ENCODE assay signal across 11 cellular contexts in the genomic region with DNA sequence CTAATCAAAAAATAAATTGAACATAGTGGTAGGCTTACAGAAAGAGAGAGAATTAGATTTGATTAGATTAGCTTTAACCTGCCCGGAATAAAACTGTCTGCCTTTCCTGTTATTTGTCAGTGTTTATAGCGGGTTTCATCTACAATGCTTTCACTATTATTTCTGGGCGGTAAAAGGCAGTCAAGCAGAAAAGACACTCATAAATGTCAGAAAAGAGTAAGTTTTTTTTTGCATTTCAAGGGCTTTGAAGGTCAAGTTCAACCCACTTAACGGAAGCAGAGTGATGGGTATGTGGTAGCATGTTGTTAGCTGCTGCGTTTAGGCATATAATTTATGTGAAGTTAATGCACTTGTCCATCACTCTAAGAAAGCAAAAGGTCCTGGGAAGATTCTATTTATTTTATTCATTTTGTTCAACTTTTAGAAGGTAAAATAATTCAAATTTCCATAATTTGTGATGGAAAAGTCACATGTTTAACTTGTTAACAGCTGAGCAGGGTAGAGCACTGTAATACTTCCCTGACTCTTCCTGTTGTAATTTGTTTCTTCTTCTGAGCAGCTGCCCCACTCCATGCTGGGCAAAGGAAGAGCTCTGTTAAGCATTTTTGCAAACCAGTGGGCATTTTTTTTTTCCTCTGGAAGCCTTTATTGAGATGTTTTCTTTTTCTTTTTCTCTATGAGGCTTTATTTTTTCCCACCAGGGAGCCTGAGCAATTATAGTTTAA.
DNase-seq lines count a peak whose midpoint lies in the region; ATAC-seq and TF ChIP-seq lines count a peak whose summit lies in the region.
"Had no signal": no experiment of that assay in that cellular context is flagged by ENCODE, and none has a peak within 500 bp of the region (broad histone marks: within the 10 kb centered on the region; RNA-seq: fewer than 3 reads in every experiment).

No MANE protein-coding gene starts in this region.

- no peaks in the 10 kb centered on the region for H3K79me2 ChIP-seq in DOHH2 (ENCODE audit: control insufficient read depth, low read length)

- WGBS in esophagus muscularis mucosa = 77% methylated on average over 5 of the region's 5 CpGs

- peaks cover 3% of the 10 kb centered on the region; the same call in 1 of the 2 replicates for H3F3A ChIP-seq in DOHH2 (ENCODE audit: control insufficient read depth, insufficient read depth)

- TF ChIP-seq CTCF in DOHH2 (IDR thresholded peaks at IDR 0.05; ENCODE audit: low read depth, low read length, poor library complexity, severe bottlenecking) (no peak), esophagus muscularis mucosa (IDR thresholded peaks at IDR 0.05) (no peak)

- H3K27ac Mint-ChIP-seq in T-helper 17 cell = peak overlapping the region; percentile 39

- H3K9me3 ChIP-seq in DOHH2 (ENCODE audit: control insufficient read depth, insufficient read depth, low read length) (no peaks in the 10 kb centered on the region), T-helper 17 cell (ENCODE audit: control insufficient read depth, low read length, poor library complexity, severe bottlenecking) (no peaks in the 10 kb centered on the region), esophagus muscularis mucosa (no peaks in the 10 kb centered on the region)

- peak overlapping the region; percentile 45 for H3K4me3 ChIP-seq in DOHH2 (ENCODE audit: low read length)
- H3K4me3 ChIP-seq in esophagus muscularis mucosa = no peak overlapping the region
- H3K4me3 ChIP-seq: cardiac muscle cell, lung, PC-9 had no signal

- TF ChIP-seq POLR2A in esophagus muscularis mucosa (IDR thresholded peaks at IDR 0.05; ENCODE audit: low read depth) = no peak

- H3K9me2 ChIP-seq in DOHH2 (replicated peaks; ENCODE audit: control insufficient read depth, low read length) = no peaks in the 10 kb centered on the region

- DNase-seq in T-helper 17 cell (no peak), hypothalamus (lab: John Stamatoyannopoulos, UW) (no peak), esophagus muscularis mucosa (ENCODE audit: extremely low spot score) (no peak), SKM-1 (lab: John Stamatoyannopoulos, UW; ENCODE audit: unreplicated experiment) (no peak)
- DNase-seq in stimulated activated CD4-positive, alpha-beta T cell treated with anti-CD3 and anti-CD28 coated beads, Interleukin-12 subunit alpha, Interleukin-12 subunit beta, amount 100 ng/mL, for 4 hours = no peak
- DNase-seq: PC-9 had no signal

- H3K27me3 Mint-ChIP-seq in T-helper 17 cell = peaks cover 23% of the 10 kb centered on the region

- H3K4me1 ChIP-seq in DOHH2 (ENCODE audit: control insufficient read depth, low read length) (peaks cover 48% of the 10 kb centered on the region), esophagus muscularis mucosa (no peaks in the 10 kb centered on the region)

- peak overlapping the region; percentile 56 for H3K4me2 ChIP-seq in DOHH2 (ENCODE audit: low read length)
- H3K4me2 ChIP-seq: PC-9 had no signal

- H3K27me3 ChIP-seq in DOHH2 (ENCODE audit: control insufficient read depth, low read length) (no peaks in the 10 kb centered on the region), esophagus muscularis mucosa (no peaks in the 10 kb centered on the region)
- H3K27me3 ChIP-seq: cardiac muscle cell had no signal

- no peak for TF ChIP-seq EP300 in esophagus muscularis mucosa (IDR thresholded peaks at IDR 0.05)

- peak; percentile 89 for ATAC-seq in GM19351 (IDR thresholded peaks at IDR 0.05; ENCODE audit: unreplicated experiment)
- ATAC-seq in HG03066 (IDR thresholded peaks at IDR 0.05; ENCODE audit: low read depth, unreplicated experiment) = peak; percentile 73
- peak; percentile 62 for ATAC-seq in T-helper 17 cell

- H3K36me3 ChIP-seq in DOHH2 (ENCODE audit: control insufficient read depth, low read length) (no peaks in the 10 kb centered on the region), esophagus muscularis mucosa (no peaks in the 10 kb centered on the region)
- H3K36me3 ChIP-seq: cardiac muscle cell had no signal

- intact Hi-C loops in esophagus muscularis mucosa (cut with DNase I) = no loop called here

- H3K27ac ChIP-seq in DOHH2 (ENCODE audit: low read depth, low read length) (peak overlapping the region; percentile 72), esophagus muscularis mucosa (replicated peaks in 1 of 4) (no peak overlapping the region)
- H3K27ac ChIP-seq: cardiac muscle cell, PC-9 had no signal

- peak overlapping the region; percentile 49 for H3K4me3 Mint-ChIP-seq in T-helper 17 cell

- H3K4me1 Mint-ChIP-seq in T-helper 17 cell = peaks cover 14% of the 10 kb centered on the region

- no peaks in the 10 kb centered on the region for H4K20me1 ChIP-seq in DOHH2 (ENCODE audit: control insufficient read depth, insufficient read depth, low read depth, low read length)

- peaks cover 3% of the 10 kb centered on the region for H3K36me3 Mint-ChIP-seq in T-helper 17 cell (ENCODE audit: low read depth)
